19 cellular contexts compared by ENCODE assay signal in genomic region chr6:33685411-33686224, GRCh38.
"Had no signal": no experiment of that assay in that cellular context is flagged by ENCODE, and none has a peak within 500 bp of the region (broad histone marks: within the 10 kb centered on the region; RNA-seq: fewer than 3 reads in every experiment).

No MANE protein-coding gene starts in this region.

- H3K4me1 Mint-ChIP-seq: WTC11 had no signal

- H3K9ac ChIP-seq: neural progenitor cell, parathyroid adenoma had no signal

- H3K4me2 ChIP-seq: neural progenitor cell had no signal

- H3K79me2 ChIP-seq: parathyroid adenoma had no signal

- H3K4me1 ChIP-seq: body of pancreas, foreskin keratinocyte, neural progenitor cell, parathyroid adenoma, transverse colon, vagina had no signal

- H3K9me3 Mint-ChIP-seq: neural progenitor cell, WTC11 had no signal

- H3K36me3 Mint-ChIP-seq: neural progenitor cell had no signal

- H3K27ac Mint-ChIP-seq: T-helper 17 cell, WTC11 had no signal

- DNase-seq: activated CD4-positive, alpha-beta T cell treated with anti-CD3 and anti-CD28 coated beads for 4 hours; activated CD8-positive, alpha-beta memory T cell treated with anti-CD3 and anti-CD28 coated beads, Interleukin-2, amount 50 U/mL, for 48 hours; activated naive CD4-positive, alpha-beta T cell treated with anti-CD3 and anti-CD28 coated beads, Interleukin-2, amount 50 U/mL, for 16 hours; amygdala; body of pancreas; central memory CD4-positive, alpha-beta T cell; foreskin keratinocyte; kidney glomerular epithelial cell; retina; stimulated activated CD4-positive, alpha-beta T cell treated with anti-CD3 and anti-CD28 coated beads, Interleukin-2, amount 100 ng/mL, for 48 hours; stimulated activated naive CD4-positive, alpha-beta T cell; T-helper 17 cell; transverse colon had no signal

- H3K4me3 ChIP-seq: body of pancreas, coronary artery, lung, neural progenitor cell, transverse colon, vagina had no signal

- ATAC-seq: body of pancreas, foreskin keratinocyte, T-helper 17 cell, WTC11 had no signal

- H2AFZ ChIP-seq: neural progenitor cell, parathyroid adenoma had no signal

- H3K27me3 ChIP-seq: body of pancreas, foreskin keratinocyte, neural progenitor cell, transverse colon, vagina had no signal

- H3K4me3 Mint-ChIP-seq: neural progenitor cell, T-helper 17 cell, WTC11 had no signal

- H3K36me3 ChIP-seq: neural progenitor cell had no signal

- H3K27me3 Mint-ChIP-seq: T-helper 17 cell had no signal

- H3K9me3 ChIP-seq: body of pancreas, transverse colon, vagina had no signal

- H3K27ac ChIP-seq: body of pancreas, coronary artery, foreskin keratinocyte, neural progenitor cell, parathyroid adenoma, transverse colon, vagina had no signal
